31 cellular contexts compared by ENCODE assay signal in genomic region chr9:92187989-92188714, GRCh38.
A peak's percentile ranks its signal among the peaks of the same experiment; 100 is the strongest.
DNase-seq lines count a peak whose midpoint lies in the region; ATAC-seq, FAIRE-seq and TF ChIP-seq lines count a peak whose summit lies in the region.
"Had no signal": no experiment of that assay in that cellular context is flagged by ENCODE, and none has a peak within 500 bp of the region (broad histone marks: within the 10 kb centered on the region; RNA-seq: fewer than 3 reads in every experiment).

No MANE protein-coding gene starts in this region.

- H2BK5ac ChIP-seq in neuronal stem cell (ENCODE audit: low read length) (no peak overlapping the region), trophoblast cell (ENCODE audit: low read depth, low read length, poor library complexity) (no peak overlapping the region)

- no peak overlapping the region for H3K14ac ChIP-seq in neuronal stem cell (ENCODE audit: low read length)
- H3K14ac ChIP-seq in trophoblast cell (ENCODE audit: low read length), result no peak overlapping the region

- H2AK5ac ChIP-seq in neuronal stem cell (ENCODE audit: low read depth, low read length), result no peak overlapping the region
- no peak overlapping the region for H2AK5ac ChIP-seq in trophoblast cell (ENCODE audit: low read length)

- in situ Hi-C loops in GM12878 (cut with MboI), result no loop called here

- H3K27ac ChIP-seq in GM12878 (ENCODE audit: control insufficient read depth, insufficient read depth) (no peak overlapping the region), neuronal stem cell (replicated peaks; ENCODE audit: low read length) (no peak overlapping the region), trophoblast cell (ENCODE audit: low read depth, low read length) (no peak overlapping the region)
- H3K27ac ChIP-seq: 22Rv1, esophagus squamous epithelium, Peyer's patch, SJSA1, vagina had no signal

- DNase-seq in NCI-H146 (lab: John Stamatoyannopoulos, UW) (peak; percentile 50), NCI-H146 treated with DMSO at 0.1 percent for 48 hours (lab: John Stamatoyannopoulos, UW; ENCODE audit: unreplicated experiment) (no peak), GM12878 (ENCODE audit: low read depth, low spot score) (no peak), neuronal stem cell (ENCODE audit: low spot score) (no peak), trophoblast cell (no peak)
- DNase-seq: activated CD4-positive, alpha-beta memory T cell treated with anti-CD3 and anti-CD28 coated beads for 36 hours; activated CD4-positive, CD25-positive, alpha-beta regulatory T cell treated with anti-CD3 and anti-CD28 coated beads, Interleukin-2, amount 50 U/mL, for 72 hours; activated CD8-positive, alpha-beta memory T cell treated with anti-CD3 and anti-CD28 coated beads, Interleukin-2, amount 50 U/mL, for 4 hours; activated naive CD4-positive, alpha-beta T cell treated with anti-CD3 and anti-CD28 coated beads, Interleukin-2, amount 10 ng/mL, durations not matched to agents 7 days and 5 days; CD4-positive, CD25-positive, alpha-beta regulatory T cell; EL; esophagus squamous epithelium; hippocampal formation; immature natural killer cell; NCI-H1436; Peyer's patch; stimulated activated CD4-positive, alpha-beta T cell treated with anti-CD3 and anti-CD28 coated beads, Interleukin-4, amount 100 ng/mL, for 4 hours; stimulated activated naive CD4-positive, alpha-beta T cell treated with Interleukin-2 at 50 U/mL for 16 hours; T-helper 1 cell had no signal

- ATAC-seq in GM12878 (peak; percentile 64), GM21526 (IDR thresholded peaks at IDR 0.05; ENCODE audit: low FRiP score, unreplicated experiment) (no peak), GM21381 (IDR thresholded peaks at IDR 0.05; ENCODE audit: unreplicated experiment) (no peak)
- ATAC-seq: left lobe of liver, sciatic nerve had no signal

- SMC1A ChIA-PET in GM12878 (lab: Charles Lee; ENCODE audit: uncharacterized antibody, unreplicated experiment), result interaction anchor here (1.1 kb wide), 1 partner anchor 48 kb away, joined by 5 read pairs; no protein-coding TSS in a partner anchor

- H2AFZ ChIP-seq in GM12878 (ENCODE audit: control insufficient read depth, low read depth, low read length) (no peak overlapping the region), neuronal stem cell (ENCODE audit: low read length) (no peak overlapping the region), trophoblast cell (ENCODE audit: insufficient read depth, low read length, poor library complexity) (no peak overlapping the region)

- no TSS peak for BruUV-seq in GM12878 (replicated peaks; lab: Mats Ljungman, UMichigan)

- H3K23ac ChIP-seq in neuronal stem cell (ENCODE audit: low read depth, low read length, poor library complexity), result peak overlapping the region; percentile 29
- H3K23ac ChIP-seq in trophoblast cell (ENCODE audit: low read length), result no peak overlapping the region

- H4K91ac ChIP-seq in neuronal stem cell (ENCODE audit: low read depth, low read length, poor library complexity) (no peak overlapping the region), trophoblast cell (ENCODE audit: low read depth, low read length) (no peak overlapping the region)

- no peak overlapping the region for H3K4me3 ChIP-seq in GM12878
- no peak overlapping the region for H3K4me3 ChIP-seq in neuronal stem cell (ENCODE audit: low read length in 2 of 2)
- no peak overlapping the region for H3K4me3 ChIP-seq in trophoblast cell (ENCODE audit: low read depth, low read length)
- H3K4me3 ChIP-seq: esophagus squamous epithelium, Peyer's patch, SJSA1, vagina had no signal

- no peak for TF ChIP-seq RAD21 in Ishikawa (IDR thresholded peaks at IDR 0.05; ENCODE audit: low read depth)
- no peak for TF ChIP-seq RAD21 in GM12878 (IDR thresholded peaks at IDR 0.05; ENCODE audit: insufficient read depth, low read depth, low read length)

- peak overlapping the region; percentile 62 for H3K18ac ChIP-seq in neuronal stem cell (ENCODE audit: low read length)
- no peak overlapping the region for H3K18ac ChIP-seq in trophoblast cell (ENCODE audit: low read length)

- CTCF ChIA-PET in GM12878 (lab: Yijun Ruan, JAX), result interaction anchor here (2.3 kb wide), 1 partner anchor 48 kb away, joined by 8 read pairs; no protein-coding TSS in a partner anchor

- H3K4me2 ChIP-seq in GM12878 (ENCODE audit: control insufficient read depth, insufficient read depth) (no peak overlapping the region), neuronal stem cell (ENCODE audit: insufficient read depth, low read length, poor library complexity, severe bottlenecking) (no peak overlapping the region), trophoblast cell (ENCODE audit: low read length) (no peak overlapping the region)

- H3K9ac ChIP-seq in GM12878 (ENCODE audit: control insufficient read depth, insufficient read depth, low read length) (no peak overlapping the region), neuronal stem cell (ENCODE audit: low read depth, low read length, poor library complexity) (no peak overlapping the region), trophoblast cell (ENCODE audit: low read length) (no peak overlapping the region)

- H2BK120ac ChIP-seq in neuronal stem cell (ENCODE audit: low read depth, low read length), result no peak overlapping the region
- no peak overlapping the region for H2BK120ac ChIP-seq in trophoblast cell (ENCODE audit: insufficient read depth, low read length, poor library complexity)

- H3K79me1 ChIP-seq in neuronal stem cell (ENCODE audit: low read depth, low read length) (no peaks in the 10 kb centered on the region), trophoblast cell (ENCODE audit: low read length) (no peaks in the 10 kb centered on the region)

- H3K79me2 ChIP-seq in GM12878 (ENCODE audit: control insufficient read depth, insufficient read depth, low read length), result no peaks in the 10 kb centered on the region
- H3K79me2 ChIP-seq in trophoblast cell (ENCODE audit: control insufficient read depth, insufficient read depth, low read length, poor library complexity), result no peaks in the 10 kb centered on the region

- H3K27me3 ChIP-seq in GM12878 (replicated peaks in 1 of 2; ENCODE audit: control insufficient read depth in 2 of 2, insufficient read depth in 2 of 2, low read length in 1 of 2) (no peaks in the 10 kb centered on the region), neuronal stem cell (ENCODE audit: control insufficient read depth in 3 of 3, insufficient read depth in 3 of 3, low read depth in 1 of 3, low read length in 3 of 3) (peaks cover 0 to 6% (median 0%) of the 10 kb centered on the region in 3 experiments), trophoblast cell (ENCODE audit: insufficient read depth, low read length) (no peaks in the 10 kb centered on the region)
- H3K27me3 ChIP-seq: Peyer's patch, SJSA1, vagina had no signal

- no peaks in the 10 kb centered on the region for H4K20me1 ChIP-seq in GM12878 (ENCODE audit: control insufficient read depth, insufficient read depth)

- TF ChIP-seq EP300 in Ishikawa (IDR thresholded peaks at IDR 0.05; ENCODE audit: borderline replicate concordance) (no peak), GM12878 (IDR thresholded peaks at IDR 0.05; ENCODE audit: borderline replicate concordance in 1 of 2, control insufficient read depth in 1 of 2, low read depth in 2 of 2, low read length in 2 of 2) (no peak)

- H3K9me3 ChIP-seq in GM12878 (replicated peaks; ENCODE audit: control insufficient read depth, insufficient read depth, low read length) (no peaks in the 10 kb centered on the region), neuronal stem cell (replicated peaks in 1 of 2; ENCODE audit: control insufficient read depth in 2 of 2, insufficient read depth in 1 of 2, low read depth in 1 of 2, low read length in 2 of 2) (no peaks in the 10 kb centered on the region), trophoblast cell (ENCODE audit: insufficient read depth, low read depth, low read length) (no peaks in the 10 kb centered on the region)
- H3K9me3 ChIP-seq: esophagus squamous epithelium, Peyer's patch, SJSA1, vagina had no signal

- H4K12ac ChIP-seq in trophoblast cell (ENCODE audit: low read depth, low read length), result no peak overlapping the region

- 31% methylated on average over 10 of the region's 10 CpGs for WGBS in GM12878 (ENCODE audit: insufficient coverage, insufficient replicate concordance, low lambda C conversion rate, missing lambda C conversion rate)
- WGBS in neuronal stem cell (ENCODE audit: extremely low coverage in 2 of 2, insufficient read length in 2 of 2, insufficient replicate concordance in 1 of 2), 2 donors, result no CpG with 5 or more reads among the region's 10 CpGs
- WGBS in trophoblast cell (ENCODE audit: extremely low coverage, insufficient coverage, insufficient read length), result no CpG with 5 or more reads among the region's 10 CpGs

- FAIRE-seq in GM12878 (lab: Jason Lieb, UNC), result no peak
- FAIRE-seq: bronchial epithelial cell, frontal cortex, H54, TTC549 had no signal

- TF ChIP-seq CTCF in GM12878 (IDR thresholded peaks at IDR 0.05 in 2 of 3, conservative IDR thresholded peaks at IDR 0.05 in 1 of 3; ENCODE audit: control insufficient read depth in 2 of 3, extremely low read depth in 1 of 3, insufficient read depth in 1 of 3, low read depth in 3 of 3, low read length in 3 of 3), result no peak

- intact Hi-C loops in GM12878 (cut with micrococcal nuclease; ENCODE audit: unreplicated experiment), result no loop called here

- H3K36me3 ChIP-seq in GM12878 (ENCODE audit: control insufficient read depth in 2 of 2, insufficient read depth in 2 of 2, low read length in 1 of 2) (no peaks in the 10 kb centered on the region), neuronal stem cell (replicated peaks in 1 of 2; ENCODE audit: control insufficient read depth in 2 of 2, insufficient read depth in 2 of 2, low read length in 2 of 2) (no peaks in the 10 kb centered on the region), trophoblast cell (ENCODE audit: control insufficient read depth in 1 of 2, insufficient read depth in 2 of 2, low read length in 2 of 2) (no peaks in the 10 kb centered on the region)
- H3K36me3 ChIP-seq: esophagus squamous epithelium, Peyer's patch, SJSA1, vagina had no signal

- TF ChIP-seq POLR2A in GM12878 (IDR thresholded peaks at IDR 0.05; ENCODE audit: low read depth, low read length), result no peak

- no peak overlapping the region for H2BK15ac ChIP-seq in neuronal stem cell (ENCODE audit: low read length)

- H4K8ac ChIP-seq in neuronal stem cell (ENCODE audit: low read depth, low read length), result no peak overlapping the region
- H4K8ac ChIP-seq in trophoblast cell (ENCODE audit: low read depth, low read length), result no peak overlapping the region

- no peak overlapping the region for H3K4ac ChIP-seq in neuronal stem cell (ENCODE audit: low read length)
- H3K4ac ChIP-seq in trophoblast cell (ENCODE audit: low read depth, low read length), result no peak overlapping the region

- H3K4me1 ChIP-seq in GM12878 (ENCODE audit: control insufficient read depth, insufficient read depth, low read length) (peaks cover 4% of the 10 kb centered on the region), neuronal stem cell (ENCODE audit: control insufficient read depth in 2 of 2, insufficient read depth in 1 of 2, low read depth in 1 of 2, low read length in 2 of 2) (peaks cover 9 to 13% of the 10 kb centered on the region in 2 donors), trophoblast cell (ENCODE audit: control insufficient read depth in 1 of 2, insufficient read depth in 2 of 2, low read length in 2 of 2) (no peaks in the 10 kb centered on the region)
- H3K4me1 ChIP-seq: esophagus squamous epithelium, Peyer's patch, SJSA1, vagina had no signal

- H2BK12ac ChIP-seq in neuronal stem cell (ENCODE audit: low read length) (no peak overlapping the region), trophoblast cell (ENCODE audit: low read length) (no peak overlapping the region)

- POLR2A ChIA-PET in GM12878 (lab: Charles Lee), result no interaction called here

- RAD21 ChIA-PET in GM12878 (lab: Charles Lee; ENCODE audit: unreplicated experiment), result no interaction called here
